In the genomic region with DNA sequence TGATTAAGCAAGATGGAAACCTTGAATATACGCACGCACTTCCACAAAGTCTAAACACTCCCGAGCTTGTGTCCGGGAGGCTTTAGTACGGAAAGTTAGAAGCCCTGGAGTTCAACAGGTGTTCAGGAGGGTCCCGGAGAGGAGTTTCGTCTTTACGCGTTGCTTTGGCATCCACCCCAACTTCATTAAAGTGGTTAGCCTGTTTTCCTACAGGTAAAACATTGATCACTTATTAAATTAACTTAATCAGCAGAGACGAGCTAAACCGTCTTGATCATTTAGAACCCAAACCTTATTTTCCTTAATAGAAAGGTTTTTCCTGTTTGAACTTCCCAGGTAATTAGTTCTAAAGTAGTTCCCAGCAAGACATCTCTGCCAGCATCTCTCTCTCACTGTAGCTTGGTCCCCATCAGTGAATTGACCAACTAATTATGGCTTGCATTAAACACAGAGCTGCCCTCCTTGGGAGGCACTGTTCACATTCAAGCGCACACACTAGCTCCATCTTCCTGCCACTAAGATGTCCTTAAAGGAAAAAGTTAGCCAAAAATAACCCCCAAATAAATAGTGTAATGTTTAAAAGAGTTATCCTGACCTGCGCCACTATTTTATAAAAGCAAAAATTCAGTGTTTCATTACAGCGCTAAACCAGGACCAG, we compare ENCODE assay signal across 8 cellular contexts. TPM values are rescaled to one million over a fixed set of nuclear protein-coding genes. Genes with fewer than 3 reads are reported as not detected.
DNase-seq lines count a peak whose midpoint lies in the region; ATAC-seq and TF ChIP-seq lines count a peak whose summit lies in the region.
"Had no signal": no experiment of that assay in that cellular context is flagged by ENCODE, and none has a peak within 500 bp of the region (broad histone marks: within the 10 kb centered on the region; RNA-seq: fewer than 3 reads in every experiment).

No MANE protein-coding gene starts in this region.

- H3K4me3 ChIP-seq in HFF-Myc (replicated peaks; ENCODE audit: low read depth, low read length) (peak overlapping the region; percentile 71), hepatocyte (peak overlapping the region; percentile 82), smooth muscle cell (peak overlapping the region; percentile 89)
- H3K4me3 ChIP-seq: SJCRH30 had no signal

- peaks cover 6% of the 10 kb centered on the region for H3F3A ChIP-seq in smooth muscle cell (ENCODE audit: low read depth)

- H2AFZ ChIP-seq in hepatocyte (peak overlapping the region; percentile 66), smooth muscle cell (ENCODE audit: low read depth) (no peak overlapping the region)

- H4K20me1 ChIP-seq in hepatocyte (ENCODE audit: insufficient read depth, poor library complexity, severe bottlenecking), result no peaks in the 10 kb centered on the region
- peaks cover 49% of the 10 kb centered on the region for H4K20me1 ChIP-seq in smooth muscle cell (ENCODE audit: low read depth)

- H3K27me3 ChIP-seq in hepatocyte (peaks cover 4% of the 10 kb centered on the region), smooth muscle cell (ENCODE audit: low read depth) (no peaks in the 10 kb centered on the region)

- H3K27ac ChIP-seq in hepatocyte (peak overlapping the region; percentile 67), smooth muscle cell (ENCODE audit: low read depth) (peak overlapping the region; percentile 39)
- H3K27ac ChIP-seq: SJCRH30 had no signal

- H3K4me2 ChIP-seq in hepatocyte (peak overlapping the region; percentile 98), smooth muscle cell (peak overlapping the region; percentile 98)

- ATAC-seq in activated naive CD8-positive, alpha-beta T cell treated with anti-CD3 and anti-CD28 coated beads, Interleukin-2, amount 50 U/mL, for 24 hours, result no peak
- ATAC-seq in GM19328 (IDR thresholded peaks at IDR 0.05; ENCODE audit: unreplicated experiment), result no peak

- H3K79me2 ChIP-seq in hepatocyte (peaks cover 31% of the 10 kb centered on the region), smooth muscle cell (ENCODE audit: low read depth) (peaks cover 61% of the 10 kb centered on the region)

- peaks cover 33% of the 10 kb centered on the region for H3K27me3 Mint-ChIP-seq in activated naive CD8-positive, alpha-beta T cell treated with anti-CD3 and anti-CD28 coated beads, Interleukin-2, amount 50 U/mL, for 24 hours

- H3K9ac ChIP-seq in smooth muscle cell (ENCODE audit: low read depth), result peak overlapping the region; percentile 85

- no peaks in the 10 kb centered on the region for H3K9me2 ChIP-seq in hepatocyte (replicated peaks; ENCODE audit: insufficient read depth)

- H3K4me1 ChIP-seq in hepatocyte (ENCODE audit: insufficient read depth) (no peaks in the 10 kb centered on the region), smooth muscle cell (ENCODE audit: low read depth) (peaks cover 22% of the 10 kb centered on the region)
- H3K4me1 ChIP-seq: SJCRH30 had no signal

- no peaks in the 10 kb centered on the region for H3K9me3 Mint-ChIP-seq in activated naive CD8-positive, alpha-beta T cell treated with anti-CD3 and anti-CD28 coated beads, Interleukin-2, amount 50 U/mL, for 24 hours

- H3K9me3 ChIP-seq in hepatocyte (ENCODE audit: low read depth) (no peaks in the 10 kb centered on the region), smooth muscle cell (replicated peaks; ENCODE audit: low read depth) (no peaks in the 10 kb centered on the region)
- H3K9me3 ChIP-seq: SJCRH30 had no signal

- no peaks in the 10 kb centered on the region for H3K36me3 Mint-ChIP-seq in activated naive CD8-positive, alpha-beta T cell treated with anti-CD3 and anti-CD28 coated beads, Interleukin-2, amount 50 U/mL, for 24 hours (ENCODE audit: low read depth)

- peak overlapping the region; percentile 70 for H3K4me3 Mint-ChIP-seq in activated naive CD8-positive, alpha-beta T cell treated with anti-CD3 and anti-CD28 coated beads, Interleukin-2, amount 50 U/mL, for 24 hours

- WGBS in hepatocyte (ENCODE audit: low lambda C conversion rate, missing lambda C conversion rate), result 32% methylated on average over 14 of the region's 14 CpGs
- WGBS in smooth muscle cell (ENCODE audit: low lambda C conversion rate), result 33% methylated on average over 14 of the region's 14 CpGs

- H3K4me1 Mint-ChIP-seq in activated naive CD8-positive, alpha-beta T cell treated with anti-CD3 and anti-CD28 coated beads, Interleukin-2, amount 50 U/mL, for 24 hours, result peaks cover 15% of the 10 kb centered on the region

- no peak overlapping the region for H3K27ac Mint-ChIP-seq in activated naive CD8-positive, alpha-beta T cell treated with anti-CD3 and anti-CD28 coated beads, Interleukin-2, amount 50 U/mL, for 24 hours

- DNase-seq in HFF-Myc (ENCODE audit: extremely low read depth, low read depth) (no peak), hepatocyte (ENCODE audit: low spot score) (no peak), smooth muscle cell (lab: John Stamatoyannopoulos, UW; ENCODE audit: unreplicated experiment) (no peak), NCI-H2081 treated with DMSO at 0.1 percent for 48 hours (lab: John Stamatoyannopoulos, UW) (no peak), dedifferentiated amniotic fluid mesenchymal stem cell (ENCODE audit: extremely low spot score) (no peak)
- no peak for DNase-seq in activated naive CD8-positive, alpha-beta T cell treated with anti-CD3 and anti-CD28 coated beads, Interleukin-2, amount 50 U/mL, for 24 hours
- DNase-seq: SJCRH30 had no signal

- H3K36me3 ChIP-seq in hepatocyte (replicated peaks; ENCODE audit: insufficient read depth, low read depth) (no peaks in the 10 kb centered on the region), smooth muscle cell (ENCODE audit: low read depth) (no peaks in the 10 kb centered on the region)
- H3K36me3 ChIP-seq: SJCRH30 had no signal

- TF ChIP-seq CTCF in HFF-Myc (IDR thresholded peaks at IDR 0.05; ENCODE audit: low read depth, low read length, missing control alignments), result no peak
- TF ChIP-seq CTCF in hepatocyte (IDR thresholded peaks at IDR 0.05; ENCODE audit: poor library complexity), result peak; percentile 6
- no peak for TF ChIP-seq CTCF in smooth muscle cell (IDR thresholded peaks at IDR 0.05; ENCODE audit: borderline replicate concordance, insufficient read depth, poor library complexity, severe bottlenecking)

RNA-seq across cellular contexts. Expression of gene NPAS2, which starts 1.4 kb away (rescaled TPM):
- total RNA-seq in hepatocyte (7.7 and 8.3 TPM in 2 replicates), smooth muscle cell (10.8 and 20.7 TPM in 2 replicates)
- polyA plus RNA-seq in hepatocyte (14.7 and 16.8 TPM in 2 replicates), smooth muscle cell (20.2 and 24.3 TPM in 2 replicates)
